ENCODE assay signal across 19 cellular contexts in genomic region chr14:99552572-99553216, GRCh38. TPM values are rescaled to one million over a fixed set of nuclear protein-coding genes. Genes with fewer than 3 reads are reported as not detected.
DNase-seq lines count a peak whose midpoint lies in the region; ATAC-seq and TF ChIP-seq lines count a peak whose summit lies in the region.
"Had no signal": no experiment of that assay in that cellular context is flagged by ENCODE, and none has a peak within 500 bp of the region (broad histone marks: within the 10 kb centered on the region; RNA-seq: fewer than 3 reads in every experiment).

No MANE protein-coding gene starts in this region.

- no peak for TF ChIP-seq POLR2A in body of pancreas (IDR thresholded peaks at IDR 0.05)
- no peak for TF ChIP-seq POLR2A in stomach (IDR thresholded peaks at IDR 0.05)

- TF ChIP-seq CTCF in body of pancreas (IDR thresholded peaks at IDR 0.05) = peak in 4 of 7 experiments; percentile 49 to 58 (median 54)
- TF ChIP-seq CTCF in liver (IDR thresholded peaks at IDR 0.05; ENCODE audit: low read depth, low read length, missing input control) = no peak
- peak in 1 of 7 experiments; percentile 7 for TF ChIP-seq CTCF in stomach (IDR thresholded peaks at IDR 0.05)

- no peak overlapping the region for H3K27ac Mint-ChIP-seq in activated T-helper 2 cell treated with anti-CD3 and anti-CD28 coated beads, Interferon-gamma antibody, Interleukin-2, Interleukin-4, amounts not matched to agents 10 μg/mL and 5 μg/mL and 100 μg/mL, durations not matched to agents 14 hours and 24 hours and 36 hours
- H3K27ac Mint-ChIP-seq: activated B cell treated with CpG ODN at 0.5 μM for 24 hours; activated CD8-positive, alpha-beta T cell treated with anti-CD3 and anti-CD28 coated beads for 36 hours; activated naive CD4-positive, alpha-beta T cell treated with anti-CD3 and anti-CD28 coated beads, Interleukin-2, amount 10 ng/mL, durations not matched to agents 7 days and 5 days; activated T-cell treated with anti-CD3 and anti-CD28 coated beads, Interleukin-2, amount 50 U/mL, for 24 hours; nephron had no signal

- WGBS in body of pancreas, 2 donors = 26 to 40% methylated on average over 1 to 13 of the region's 13 CpGs
- 28% methylated on average over 13 of the region's 13 CpGs for WGBS in liver
- WGBS in stomach, 5 donors = 34 to 50% (median 44%) methylated on average over 11 to 13 of the region's 13 CpGs

- peak; percentile 62 to 64 for TF ChIP-seq RAD21 in liver (IDR thresholded peaks at IDR 0.05)

- peaks cover 76% of the 10 kb centered on the region for H3K4me1 ChIP-seq in body of pancreas
- peaks cover 37 to 78% (median 64%) of the 10 kb centered on the region in 4 donors for H3K4me1 ChIP-seq in liver (ENCODE audit: control insufficient read depth in 4 of 4, insufficient read depth in 4 of 4, low read length in 3 of 4)
- peaks cover 39 to 90% (median 63%) of the 10 kb centered on the region in 4 donors for H3K4me1 ChIP-seq in stomach
- H3K4me1 ChIP-seq: SJCRH30 had no signal

- H3K27me3 ChIP-seq in body of pancreas (no peaks in the 10 kb centered on the region), liver (ENCODE audit: control insufficient read depth in 4 of 4, insufficient read depth in 4 of 4, low read length in 3 of 4) (no peaks in the 10 kb centered on the region), stomach (no peaks in the 10 kb centered on the region)
- H3K27me3 ChIP-seq: SJCRH30 had no signal

- H3K36me3 ChIP-seq in body of pancreas (replicated peaks in 1 of 2; ENCODE audit: insufficient read depth in 1 of 2, low read depth in 2 of 2) (no peaks in the 10 kb centered on the region), liver (ENCODE audit: control insufficient read depth in 4 of 4, insufficient read depth in 3 of 4, low read depth in 1 of 4, low read length in 3 of 4) (no peaks in the 10 kb centered on the region), stomach (no peaks in the 10 kb centered on the region)
- H3K36me3 ChIP-seq: SJCRH30 had no signal

- intact Hi-C loops in body of pancreas (cut with DNase I) (no loop called here), stomach (cut with DNase I; ENCODE audit: low total_unique reads) (no loop called here)
- intact Hi-C loops in activated T-helper 2 cell treated with anti-CD3 and anti-CD28 coated beads, Interferon-gamma antibody, Interleukin-2, Interleukin-4, amounts not matched to agents 10 μg/mL and 5 μg/mL and 100 μg/mL, durations not matched to agents 14 hours and 24 hours and 36 hours (cut with micrococcal nuclease) = no loop called here

- no peaks in the 10 kb centered on the region for H3K4me1 Mint-ChIP-seq in activated T-helper 2 cell treated with anti-CD3 and anti-CD28 coated beads, Interferon-gamma antibody, Interleukin-2, Interleukin-4, amounts not matched to agents 10 μg/mL and 5 μg/mL and 100 μg/mL, durations not matched to agents 14 hours and 24 hours and 36 hours (ENCODE audit: low read depth)
- H3K4me1 Mint-ChIP-seq: activated B cell treated with CpG ODN at 0.5 μM for 24 hours; activated naive CD4-positive, alpha-beta T cell treated with anti-CD3 and anti-CD28 coated beads, Interleukin-2, amount 10 ng/mL, durations not matched to agents 7 days and 5 days had no signal

- H3K36me3 Mint-ChIP-seq in activated T-helper 2 cell treated with anti-CD3 and anti-CD28 coated beads, Interferon-gamma antibody, Interleukin-2, Interleukin-4, amounts not matched to agents 10 μg/mL and 5 μg/mL and 100 μg/mL, durations not matched to agents 14 hours and 24 hours and 36 hours (ENCODE audit: low read depth) = no peaks in the 10 kb centered on the region
- H3K36me3 Mint-ChIP-seq: activated naive CD4-positive, alpha-beta T cell treated with anti-CD3 and anti-CD28 coated beads, Interleukin-2, amount 10 ng/mL, durations not matched to agents 7 days and 5 days had no signal

- no peaks in the 10 kb centered on the region for H3K27me3 Mint-ChIP-seq in activated T-helper 2 cell treated with anti-CD3 and anti-CD28 coated beads, Interferon-gamma antibody, Interleukin-2, Interleukin-4, amounts not matched to agents 10 μg/mL and 5 μg/mL and 100 μg/mL, durations not matched to agents 14 hours and 24 hours and 36 hours (ENCODE audit: low read depth)
- H3K27me3 Mint-ChIP-seq: activated B cell treated with CpG ODN at 0.5 μM for 24 hours; activated CD8-positive, alpha-beta T cell treated with anti-CD3 and anti-CD28 coated beads for 36 hours; activated naive CD4-positive, alpha-beta T cell treated with anti-CD3 and anti-CD28 coated beads, Interleukin-2, amount 10 ng/mL, durations not matched to agents 7 days and 5 days; activated T-cell treated with anti-CD3 and anti-CD28 coated beads, Interleukin-2, amount 50 U/mL, for 24 hours had no signal

- H3K9me3 ChIP-seq in body of pancreas (no peaks in the 10 kb centered on the region), liver (ENCODE audit: control insufficient read depth in 4 of 4, low read length in 3 of 4) (no peaks in the 10 kb centered on the region), stomach (no peaks in the 10 kb centered on the region)
- H3K9me3 ChIP-seq: SJCRH30 had no signal

- peak; percentile 74 for DNase-seq in DMS53 treated with DMSO at 0.1 percent for 48 hours (lab: John Stamatoyannopoulos, UW; ENCODE audit: unreplicated experiment)
- peak; percentile 90 to 95 (median 93) for DNase-seq in body of pancreas
- DNase-seq in stomach = peak; percentile 90
- DNase-seq in activated T-helper 2 cell treated with anti-CD3 and anti-CD28 coated beads, Interferon-gamma antibody, Interleukin-2, Interleukin-4, amounts not matched to agents 10 μg/mL and 5 μg/mL and 100 μg/mL, durations not matched to agents 14 hours and 24 hours and 36 hours (ENCODE audit: low spot score) = no peak
- DNase-seq in NCI-H1092 treated with DMSO at 0.1 percent for 48 hours (lab: John Stamatoyannopoulos, UW) = no peak
- DNase-seq: activated B cell treated with CpG ODN at 0.5 μM for 24 hours; activated CD8-positive, alpha-beta T cell treated with anti-CD3 and anti-CD28 coated beads for 36 hours; activated naive CD4-positive, alpha-beta T cell treated with anti-CD3 and anti-CD28 coated beads, Interleukin-2, amount 10 ng/mL, durations not matched to agents 7 days and 5 days; activated T-cell treated with anti-CD3 and anti-CD28 coated beads, Interleukin-2, amount 50 U/mL, for 24 hours; GM23248; Kasumi-1; NCI-H1105 treated with DMSO at 0.1 percent for 48 hours; NCI-H2107; NCI-H526 treated with DMSO at 0.1 percent for 48 hours; OCI-M1; SJCRH30 had no signal

- no peak overlapping the region for H3K4me3 Mint-ChIP-seq in activated T-helper 2 cell treated with anti-CD3 and anti-CD28 coated beads, Interferon-gamma antibody, Interleukin-2, Interleukin-4, amounts not matched to agents 10 μg/mL and 5 μg/mL and 100 μg/mL, durations not matched to agents 14 hours and 24 hours and 36 hours (ENCODE audit: low read depth)
- H3K4me3 Mint-ChIP-seq: activated B cell treated with CpG ODN at 0.5 μM for 24 hours; activated CD8-positive, alpha-beta T cell treated with anti-CD3 and anti-CD28 coated beads for 36 hours; activated naive CD4-positive, alpha-beta T cell treated with anti-CD3 and anti-CD28 coated beads, Interleukin-2, amount 10 ng/mL, durations not matched to agents 7 days and 5 days; activated T-cell treated with anti-CD3 and anti-CD28 coated beads, Interleukin-2, amount 50 U/mL, for 24 hours; nephron had no signal

- H3K27ac ChIP-seq in body of pancreas (peak overlapping the region; percentile 91 to 98 (median 95)), liver (ENCODE audit: low read depth in 1 of 2, low read length in 2 of 2) (peak overlapping the region; percentile 79), stomach (peak overlapping the region; percentile 63 to 87 (median 83))
- H3K27ac ChIP-seq: GM23248, SJCRH30 had no signal

- H3K9ac ChIP-seq in liver (ENCODE audit: low read depth in 1 of 2, low read length in 2 of 2) = no peak overlapping the region
- H3K9ac ChIP-seq: GM23248 had no signal

- ATAC-seq in body of pancreas (peak; percentile 62), HG03432 (IDR thresholded peaks at IDR 0.05; ENCODE audit: unreplicated experiment) (no peak)
- ATAC-seq: activated CD8-positive, alpha-beta T cell treated with anti-CD3 and anti-CD28 coated beads for 36 hours had no signal

- H3K4me3 ChIP-seq in body of pancreas (no peak overlapping the region), liver (ENCODE audit: low read depth in 1 of 3, low read length in 3 of 3) (no peak overlapping the region), stomach (no peak overlapping the region)
- H3K4me3 ChIP-seq: GM23248, SJCRH30 had no signal

- TF ChIP-seq EP300 in stomach (IDR thresholded peaks at IDR 0.05) = no peak

- no peaks in the 10 kb centered on the region for H3K9me3 Mint-ChIP-seq in activated T-helper 2 cell treated with anti-CD3 and anti-CD28 coated beads, Interferon-gamma antibody, Interleukin-2, Interleukin-4, amounts not matched to agents 10 μg/mL and 5 μg/mL and 100 μg/mL, durations not matched to agents 14 hours and 24 hours and 36 hours
- H3K9me3 Mint-ChIP-seq: activated B cell treated with CpG ODN at 0.5 μM for 24 hours; activated CD8-positive, alpha-beta T cell treated with anti-CD3 and anti-CD28 coated beads for 36 hours; activated naive CD4-positive, alpha-beta T cell treated with anti-CD3 and anti-CD28 coated beads, Interleukin-2, amount 10 ng/mL, durations not matched to agents 7 days and 5 days; activated T-cell treated with anti-CD3 and anti-CD28 coated beads, Interleukin-2, amount 50 U/mL, for 24 hours; nephron had no signal

TF ChIP-seq in liver, 16 proteins besides CTCF, POLR2A, EP300 and RAD21 (continues in another document):
- peak; percentile 92 for TF ChIP-seq ATF3 (IDR thresholded peaks at IDR 0.05)
- peak; percentile 81 to 96 for TF ChIP-seq JUND (IDR thresholded peaks at IDR 0.05)
- TF ChIP-seq NR2F2 (IDR thresholded peaks at IDR 0.05) = peak; percentile 98
- TF ChIP-seq RXRA (IDR thresholded peaks at IDR 0.05) = peak; percentile 100
- TF ChIP-seq YY1 (IDR thresholded peaks at IDR 0.05) = peak; percentile 81

RNA-seq across cellular contexts. Expression of gene CCDC85C, which starts 51.3 kb away (rescaled TPM):
- total RNA-seq in body of pancreas = 10 to 100 TPM in 1 of 2 donors, 1 to 10 TPM in 1; 8.9 to 10.1 TPM
- 10 to 100 TPM in 1 of 2 donors, 1 to 10 TPM in 1; 7.1 to 12.1 TPM for total RNA-seq in liver
- polyA plus RNA-seq in liver = 10 to 100 TPM in 1 of 2 donors, 1 to 10 TPM in 1; 4.0 to 23.9 TPM
- 10 to 100 TPM; 10.5 to 28.6 (median 14.5) TPM for total RNA-seq in stomach
- polyA plus RNA-seq in stomach = 10 to 100 TPM; 11.4 to 20.1 (median 17.3) TPM
- total RNA-seq in activated T-helper 2 cell treated with anti-CD3 and anti-CD28 coated beads, Interferon-gamma antibody, Interleukin-2, Interleukin-4, amounts not matched to agents 10 μg/mL and 5 μg/mL and 100 μg/mL, durations not matched to agents 14 hours and 24 hours and 36 hours = 7.1 and 7.3 TPM in 2 replicates

Comparison
In these comparisons a context has a peak if more than half of its experiments do, and no peak if none do; other contexts are left out.
1. DNase-seq: peak in DMS53 treated with DMSO at 0.1 percent for 48 hours (single experiment), body of pancreas (4 of 4) and stomach (single experiment); none in activated T-helper 2 cell treated with anti-CD3 and anti-CD28 coated beads, Interferon-gamma antibody, Interleukin-2, Interleukin-4, amounts not matched to agents 10 μg/mL and 5 μg/mL and 100 μg/mL, durations not matched to agents 14 hours and 24 hours and 36 hours (single experiment) and NCI-H1092 treated with DMSO at 0.1 percent for 48 hours (single experiment).
2. Peak in every context shown above with its lines, with median percentiles within 50 percentile points of each other: H3K27ac ChIP-seq.